19 cellular contexts compared by ENCODE assay signal in the genomic region with DNA sequence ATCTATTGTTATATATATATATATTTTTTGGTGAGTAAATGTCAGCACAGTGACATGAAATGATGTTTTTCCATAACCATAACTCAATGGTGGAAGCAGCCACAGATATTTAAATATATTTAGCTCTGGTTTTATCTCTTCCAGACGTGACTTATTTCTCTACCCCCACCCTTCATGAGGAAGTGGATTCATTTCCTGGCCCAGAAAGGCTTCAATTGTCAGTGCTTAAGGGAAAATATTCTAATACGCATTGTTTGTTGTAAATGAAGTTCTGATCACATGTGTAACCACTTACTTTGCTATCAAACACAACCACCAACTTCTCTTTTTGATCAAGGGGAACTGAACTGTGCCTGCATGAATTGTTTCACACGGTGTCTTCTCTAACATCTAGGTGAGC. TPM values are rescaled to one million over a fixed set of nuclear protein-coding genes. Genes with fewer than 3 reads are reported as not detected.
DNase-seq lines count a peak whose midpoint lies in the region; ATAC-seq, FAIRE-seq and TF ChIP-seq lines count a peak whose summit lies in the region.
"Had no signal": no experiment of that assay in that cellular context is flagged by ENCODE, and none has a peak within 500 bp of the region (broad histone marks: within the 10 kb centered on the region; RNA-seq: fewer than 3 reads in every experiment).

No MANE protein-coding gene starts in this region.

- no peak for TF ChIP-seq POLR2A in GM12892 (IDR thresholded peaks at IDR 0.05; ENCODE audit: low read depth, low read length)

- DNase-seq in GM12892 (ENCODE audit: insufficient read length) (no peak), OCI-M1 (lab: John Stamatoyannopoulos, UW) (peak; percentile 62), dermis blood vessel endothelial cell (peak; percentile 87), lung microvascular endothelial cell (ENCODE audit: low read depth in 2 of 2) (peak; percentile 56 to 92), kidney glomerular epithelial cell (lab: John Stamatoyannopoulos, UW) (no peak), medulla oblongata (ENCODE audit: extremely low spot score) (no peak)
- DNase-seq: ACHN; CD4-positive, alpha-beta memory T cell; DMS79 treated with DMSO at 0.1 percent for 48 hours; GDM1; Karpas-422; NCI-H1417; NCI-H2029; NCI-H2171 treated with DMSO at 0.1 percent for 48 hours; SJCRH30 had no signal

- FAIRE-seq in GM12892 (lab: Jason Lieb, UNC): peak; percentile 14
- FAIRE-seq: D721Med, HepG2 had no signal

- ATAC-seq in HG02852 (IDR thresholded peaks at IDR 0.05; ENCODE audit: unreplicated experiment): no peak
- ATAC-seq: HepG2 had no signal

RNA-seq across cellular contexts. Expression of gene CLDN16, which starts 14.0 kb away (rescaled TPM):
- 3.3 TPM for polyA plus RNA-seq in GM12892 (2012; ENCODE audit: missing spikeins)
- 0.09 and 0.34 TPM in 2 replicates for total RNA-seq in dermis blood vessel endothelial cell
- total RNA-seq in lung microvascular endothelial cell: not detected in 2 replicates
- total RNA-seq: CD4-positive, alpha-beta memory T cell; SJCRH30 had no signal
- polyA plus RNA-seq: CD4-positive, alpha-beta memory T cell had no signal

RNA-seq across cellular contexts. Expression of gene TMEM207, which starts 47.8 kb away (rescaled TPM):
- not detected for polyA plus RNA-seq in GM12892 (2012; ENCODE audit: missing spikeins)
- total RNA-seq in dermis blood vessel endothelial cell (not detected in 2 replicates), lung microvascular endothelial cell (not detected in 2 replicates)
- total RNA-seq: CD4-positive, alpha-beta memory T cell; HepG2; NCI-H460; SJCRH30 had no signal
- polyA plus RNA-seq: CD4-positive, alpha-beta memory T cell; HepG2 had no signal

Comparison
In these comparisons a context has a peak if more than half of its experiments do, and no peak if none do; other contexts are left out.
1. DNase-seq: peak in OCI-M1 (single experiment), dermis blood vessel endothelial cell (single experiment) and lung microvascular endothelial cell (2 of 2); none in GM12892 (single experiment), kidney glomerular epithelial cell (single experiment) and medulla oblongata (single experiment).